8 cellular contexts compared by ENCODE assay signal in the genomic region with DNA sequence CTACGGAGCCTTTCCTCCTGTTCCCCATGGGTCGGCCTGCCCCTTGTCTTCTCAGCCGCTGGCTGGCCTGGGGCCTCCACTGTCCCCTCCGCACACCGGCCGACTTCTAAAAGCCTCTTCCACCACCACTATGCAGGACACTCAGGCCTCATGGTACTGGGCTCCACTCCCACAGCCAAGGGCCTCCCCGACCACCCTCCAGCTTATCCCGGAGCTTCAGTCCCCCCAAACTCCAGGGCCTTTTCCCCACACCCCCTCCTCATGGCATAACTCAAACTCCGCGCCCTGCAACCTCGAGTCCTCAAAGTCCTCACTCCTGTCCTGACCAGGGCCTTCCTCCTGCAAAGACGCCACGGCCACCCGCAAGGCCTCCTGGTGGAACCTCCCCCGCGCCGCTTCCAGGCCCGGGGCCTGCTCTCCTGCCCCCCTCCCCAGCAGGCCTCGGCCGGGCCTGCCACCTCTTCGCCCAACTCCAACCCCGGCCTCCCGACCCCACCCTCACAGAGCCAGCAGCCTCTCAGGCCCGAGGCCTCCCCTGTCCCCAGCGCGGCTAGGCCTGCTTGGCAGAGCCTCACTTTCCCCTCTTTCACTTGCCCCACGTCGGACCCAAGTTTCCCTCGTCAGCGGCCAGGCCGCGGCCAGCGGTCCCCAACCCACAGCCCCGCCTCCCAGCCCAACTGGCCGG. TPM values are rescaled to one million over a fixed set of nuclear protein-coding genes. Genes with fewer than 3 reads are reported as not detected.
DNase-seq lines count a peak whose midpoint lies in the region; ATAC-seq, FAIRE-seq and TF ChIP-seq lines count a peak whose summit lies in the region.

No MANE protein-coding gene starts in this region.

- no peaks in the 10 kb centered on the region for H4K20me1 ChIP-seq in GM12878 (ENCODE audit: control insufficient read depth, insufficient read depth)

- peaks cover 6 to 15% of the 10 kb centered on the region in 2 experiments for H3K36me3 ChIP-seq in GM12878 (ENCODE audit: control insufficient read depth in 2 of 2, insufficient read depth in 2 of 2, low read length in 1 of 2)
- H3K36me3 ChIP-seq in iPS-18a (ENCODE audit: control insufficient read depth, low read depth, low read length) = peaks cover 16% of the 10 kb centered on the region

- POLR2A ChIA-PET in GM12878 (lab: Charles Lee) = interaction anchor here (1.1 to 1.4 kb wide), 2 partner anchors 27 to 47 kb away, joined by 3 to 4 read pairs; no protein-coding TSS in a partner anchor

- intact Hi-C loops in GM12878 (cut with micrococcal nuclease; ENCODE audit: unreplicated experiment) = loop anchor here (2.0 kb wide), 1 partner anchor 31 kb away; no protein-coding TSS in a partner anchor

- ATAC-seq in GM12878 (peak; percentile 5), HG02938 (IDR thresholded peaks at IDR 0.05; ENCODE audit: unreplicated experiment) (no peak)

- TF ChIP-seq CTCF in GM12878 (IDR thresholded peaks at IDR 0.05 in 2 of 3, conservative IDR thresholded peaks at IDR 0.05 in 1 of 3; ENCODE audit: control insufficient read depth in 2 of 3, extremely low read depth in 1 of 3, insufficient read depth in 1 of 3, low read depth in 3 of 3, low read length in 3 of 3) = no peak

- BruUV-seq in GM12878 (replicated peaks; lab: Mats Ljungman, UMichigan) = no TSS peak

- TF ChIP-seq RAD21 in GM12878 (IDR thresholded peaks at IDR 0.05; ENCODE audit: insufficient read depth, low read depth, low read length) = no peak

- H3K27me3 ChIP-seq in GM12878 (replicated peaks in 1 of 2; ENCODE audit: control insufficient read depth in 2 of 2, insufficient read depth in 2 of 2, low read length in 1 of 2) = no peaks in the 10 kb centered on the region
- no peaks in the 10 kb centered on the region for H3K27me3 ChIP-seq in iPS-18a (ENCODE audit: control insufficient read depth, insufficient read depth, low read length)

- in situ Hi-C loops in GM12878 (cut with MboI) = loop anchor here (5.0 kb wide), 1 partner anchor 41 kb away; the partner anchor contains the start of gene NSUN4

- 19% methylated on average over 33 of the region's 35 CpGs for WGBS in GM12878 (ENCODE audit: insufficient coverage, insufficient replicate concordance, low lambda C conversion rate, missing lambda C conversion rate)

- H3K9me3 ChIP-seq in GM12878 (replicated peaks; ENCODE audit: control insufficient read depth, insufficient read depth, low read length) (no peaks in the 10 kb centered on the region), iPS-18a (ENCODE audit: control insufficient read depth, low read depth, low read length) (no peaks in the 10 kb centered on the region)

- peak; percentile 33 for DNase-seq in activated T-cell treated with anti-CD3 and anti-CD28 coated beads for 48 hours (ENCODE audit: low read depth)
- DNase-seq in activated T-cell treated with anti-CD3 and anti-CD28 coated beads, Interleukin-2, amount 50 U/mL, for 48 hours = no peak
- peak; percentile 22 for DNase-seq in NCI-H774 (lab: John Stamatoyannopoulos, UW)
- no peak for DNase-seq in GM12878 (ENCODE audit: low read depth, low spot score)
- DNase-seq in dermis blood vessel endothelial cell = no peak

- H3K79me2 ChIP-seq in GM12878 (ENCODE audit: control insufficient read depth, insufficient read depth, low read length) = peaks cover 77% of the 10 kb centered on the region

- SMC1A ChIA-PET in GM12878 (lab: Charles Lee; ENCODE audit: uncharacterized antibody, unreplicated experiment) = interaction anchor here (0.8 to 3.9 kb wide), 5 partner anchors 15 to 46 kb away, joined by 3 to 15 read pairs (median 7); no protein-coding TSS in a partner anchor

- H3K4me3 ChIP-seq in GM12878 (peak overlapping the region; percentile 98), iPS-18a (ENCODE audit: low read length) (peak overlapping the region; percentile 79), skin epidermis (peak overlapping the region; percentile 64 to 94 (median 79))

- no peak overlapping the region for H2AFZ ChIP-seq in GM12878 (ENCODE audit: control insufficient read depth, low read depth, low read length)

- no peak for TF ChIP-seq EP300 in GM12878 (IDR thresholded peaks at IDR 0.05; ENCODE audit: borderline replicate concordance in 1 of 2, control insufficient read depth in 1 of 2, low read depth in 2 of 2, low read length in 2 of 2)

- CTCF ChIA-PET in GM12878 (lab: Yijun Ruan, JAX) = interaction anchor here (0.8 to 6.2 kb wide), 5 partner anchors 25 to 77 kb away, joined by 3 to 49 read pairs (median 5); partner anchors contain the start of gene NSUN4

- FAIRE-seq in GM12878 (lab: Jason Lieb, UNC) = no peak

- peak overlapping the region; percentile 91 for H3K4me2 ChIP-seq in GM12878 (ENCODE audit: control insufficient read depth, insufficient read depth)

- peak overlapping the region; percentile 93 for H3K9ac ChIP-seq in GM12878 (ENCODE audit: control insufficient read depth, insufficient read depth, low read length)
- H3K9ac ChIP-seq in iPS-18a (ENCODE audit: low read length) = peak overlapping the region; percentile 81

- TF ChIP-seq POLR2A in GM12878 (IDR thresholded peaks at IDR 0.05; ENCODE audit: low read depth, low read length) = 0 out of 2 replicates have a peak, but pooled peaks have one; percentile 2

- H3K4me1 ChIP-seq in GM12878 (ENCODE audit: control insufficient read depth, insufficient read depth, low read length) (peaks cover 9% of the 10 kb centered on the region), iPS-18a (ENCODE audit: control insufficient read depth, low read depth, low read length) (peaks cover 18% of the 10 kb centered on the region)

- peak overlapping the region; percentile 84 for H3K27ac ChIP-seq in GM12878 (ENCODE audit: control insufficient read depth, insufficient read depth)
- H3K27ac ChIP-seq in iPS-18a (ENCODE audit: low read length) = no peak overlapping the region
- H3K27ac ChIP-seq in skin epidermis = peak overlapping the region; percentile 75 to 100 (median 97)

- RAD21 ChIA-PET in GM12878 (lab: Charles Lee; ENCODE audit: unreplicated experiment) = interaction anchor here (2.1 to 3.6 kb wide), 2 partner anchors 41 to 46 kb away, joined by 7 to 11 read pairs; no protein-coding TSS in a partner anchor

RNA-seq across cellular contexts. Expression of gene LRRC41, which starts 1.9 kb away (rescaled TPM):
- 65.4 and 65.5 TPM in 2 replicates for total RNA-seq in GM12878 (2013; cell fraction: nucleolus; rRNA removed)
- total RNA-seq in GM12878 (2014; rRNA removed) (62.7 and 65.7 TPM in 2 replicates), GM12878 (2014; rRNA removed; fragmentation: Illumina TruSeq; extraction: Trizol) (35.1 and 36.3 TPM in 2 replicates), GM12878 (2021) (56.7 and 57.7 TPM in 2 replicates), dermis blood vessel endothelial cell (76.6 and 85.2 TPM in 2 replicates)
- polyA plus RNA-seq in GM12878 (2011; ENCODE audit: low read depth) = 25.2 TPM
- polyA plus RNA-seq in GM12878 (2011; rRNA removed) (25.3 and 43.3 TPM in 2 replicates), GM12878 (2014; fragmentation: Illumina TruSeq; extraction: Trizol) (18.5 and 40.1 TPM in 2 replicates), GM12878 (2014; fragmentation: Nextera tagmentation; extraction: Ambion mirVana) (10 to 100 TPM; 12.0 to 12.6 TPM), GM12878 (2014; rRNA removed) (53.8 and 55.6 TPM in 2 replicates), GM12878 (2016; fragmentation: Nextera tagmentation; extraction: Ambion mirVana) (10 to 100 TPM; 67.3 to 79.9 TPM)
- polyA plus RNA-seq in GM12878 (2011; cell fraction: cytosol; rRNA removed) = 50.6 and 56.7 TPM in 2 replicates
- 62.8 and 70.9 TPM in 2 replicates for polyA plus RNA-seq in GM12878 (2011; cell fraction: nucleus; rRNA removed)
- 42.1 and 42.9 TPM in 2 replicates for polyA plus RNA-seq in GM12878 (2012)
- polyA minus RNA-seq in GM12878 (2011; rRNA and poly(A)+ RNA removed) = 40.8 and 80.5 TPM in 2 replicates
- 29.5 TPM in 2 replicates for polyA minus RNA-seq in GM12878 (2011; cell fraction: cytosol; rRNA and poly(A)+ RNA removed)
- 21.6 and 34.4 TPM in 2 replicates for polyA minus RNA-seq in GM12878 (2011; cell fraction: nucleus; rRNA and poly(A)+ RNA removed)

RNA-seq across cellular contexts. Expression of gene UQCRH, which starts 1.9 kb away (rescaled TPM):
- 169 and 182 TPM in 2 replicates for total RNA-seq in GM12878 (2013; cell fraction: nucleolus; rRNA removed)
- 522 and 625 TPM in 2 replicates for total RNA-seq in GM12878 (2014; rRNA removed)
- total RNA-seq in GM12878 (2014; rRNA removed; fragmentation: Illumina TruSeq; extraction: Trizol) = 582 and 603 TPM in 2 replicates
- total RNA-seq in GM12878 (2021) = 363 and 392 TPM in 2 replicates
- polyA plus RNA-seq in GM12878 (2011; ENCODE audit: low read depth) = 2,257 TPM
- polyA plus RNA-seq in GM12878 (2011; rRNA removed) = 1,782 and 2,485 TPM in 2 replicates
- polyA plus RNA-seq in GM12878 (2011; cell fraction: cytosol; rRNA removed) = 682 and 1,244 TPM in 2 replicates
- polyA plus RNA-seq in GM12878 (2011; cell fraction: nucleus; rRNA removed) = 369 and 418 TPM in 2 replicates
- 583 and 710 TPM in 2 replicates for polyA plus RNA-seq in GM12878 (2012)
- polyA plus RNA-seq in GM12878 (2014; fragmentation: Illumina TruSeq; extraction: Trizol) = 612 and 665 TPM in 2 replicates
- 1,000 to 10,000 TPM; 1,451 to 1,539 TPM for polyA plus RNA-seq in GM12878 (2014; fragmentation: Nextera tagmentation; extraction: Ambion mirVana)
- polyA plus RNA-seq in GM12878 (2014; rRNA removed) = 516 and 647 TPM in 2 replicates
- polyA plus RNA-seq in GM12878 (2016; fragmentation: Nextera tagmentation; extraction: Ambion mirVana) = 100 to 1,000 TPM; 574 to 652 TPM
- 164 and 195 TPM in 2 replicates for polyA minus RNA-seq in GM12878 (2011; rRNA and poly(A)+ RNA removed)
- 98.8 and 102 TPM in 2 replicates for polyA minus RNA-seq in GM12878 (2011; cell fraction: cytosol; rRNA and poly(A)+ RNA removed)
- polyA minus RNA-seq in GM12878 (2011; cell fraction: nucleus; rRNA and poly(A)+ RNA removed) = 46.1 and 63.4 TPM in 2 replicates
- total RNA-seq in dermis blood vessel endothelial cell = 236 and 706 TPM in 2 replicates

RNA-seq across cellular contexts. Expression of gene NSUN4, which starts 39.1 kb away (rescaled TPM):
- 114 and 121 TPM in 2 replicates for total RNA-seq in GM12878 (2013; cell fraction: nucleolus; rRNA removed)
- 27.7 and 31.0 TPM in 2 replicates for total RNA-seq in GM12878 (2014; rRNA removed)
- total RNA-seq in GM12878 (2014; rRNA removed; fragmentation: Illumina TruSeq; extraction: Trizol) = 24.9 and 25.3 TPM in 2 replicates
- total RNA-seq in GM12878 (2021) = 31.4 and 31.8 TPM in 2 replicates
- 22.0 TPM for polyA plus RNA-seq in GM12878 (2011; ENCODE audit: low read depth)
- 62.7 and 80.2 TPM in 2 replicates for polyA plus RNA-seq in GM12878 (2011; rRNA removed)
- polyA plus RNA-seq in GM12878 (2011; cell fraction: cytosol; rRNA removed) = 88.7 and 90.7 TPM in 2 replicates
- 59.9 and 67.7 TPM in 2 replicates for polyA plus RNA-seq in GM12878 (2011; cell fraction: nucleus; rRNA removed)
- polyA plus RNA-seq in GM12878 (2012) = 20.9 and 28.7 TPM in 2 replicates
- polyA plus RNA-seq in GM12878 (2014; fragmentation: Illumina TruSeq; extraction: Trizol) = 24.4 and 31.1 TPM in 2 replicates
- 10 to 100 TPM; 22.1 to 26.6 TPM for polyA plus RNA-seq in GM12878 (2014; fragmentation: Nextera tagmentation; extraction: Ambion mirVana)
- 30.1 and 36.0 TPM in 2 replicates for polyA plus RNA-seq in GM12878 (2014; rRNA removed)
- 10 to 100 TPM; 25.4 to 29.2 TPM for polyA plus RNA-seq in GM12878 (2016; fragmentation: Nextera tagmentation; extraction: Ambion mirVana)
- 170 and 217 TPM in 2 replicates for polyA minus RNA-seq in GM12878 (2011; rRNA and poly(A)+ RNA removed)
- polyA minus RNA-seq in GM12878 (2011; cell fraction: cytosol; rRNA and poly(A)+ RNA removed) = 23.7 and 23.9 TPM in 2 replicates
- 38.7 and 43.4 TPM in 2 replicates for polyA minus RNA-seq in GM12878 (2011; cell fraction: nucleus; rRNA and poly(A)+ RNA removed)
- 17.5 and 22.5 TPM in 2 replicates for total RNA-seq in dermis blood vessel endothelial cell

RNA-seq across cellular contexts. Expression of gene RAD54L, which starts 54.0 kb away (rescaled TPM):
- 15.3 and 17.4 TPM in 2 replicates for total RNA-seq in GM12878 (2013; cell fraction: nucleolus; rRNA removed)
- total RNA-seq in GM12878 (2014; rRNA removed) (15.8 TPM in 2 replicates), GM12878 (2014; rRNA removed; fragmentation: Illumina TruSeq; extraction: Trizol) (12.4 and 12.9 TPM in 2 replicates), GM12878 (2021) (34.0 and 34.7 TPM in 2 replicates), dermis blood vessel endothelial cell (2.0 and 11.2 TPM in 2 replicates)
- polyA plus RNA-seq in GM12878 (2011; ENCODE audit: low read depth) = 7.4 TPM
- polyA plus RNA-seq in GM12878 (2011; rRNA removed) (8.9 and 17.6 TPM in 2 replicates), GM12878 (2014; fragmentation: Illumina TruSeq; extraction: Trizol) (26.5 and 35.5 TPM in 2 replicates), GM12878 (2014; fragmentation: Nextera tagmentation; extraction: Ambion mirVana) (10 to 100 TPM; 15.8 to 26.1 TPM), GM12878 (2014; rRNA removed) (21.1 and 24.5 TPM in 2 replicates), GM12878 (2016; fragmentation: Nextera tagmentation; extraction: Ambion mirVana) (10 to 100 TPM; 51.5 to 54.2 TPM)
- 24.1 and 27.9 TPM in 2 replicates for polyA plus RNA-seq in GM12878 (2011; cell fraction: cytosol; rRNA removed)
- polyA plus RNA-seq in GM12878 (2011; cell fraction: nucleus; rRNA removed) = 86.4 and 103 TPM in 2 replicates
- polyA plus RNA-seq in GM12878 (2012) = 10.6 and 18.3 TPM in 2 replicates
- polyA minus RNA-seq in GM12878 (2011; rRNA and poly(A)+ RNA removed) = 20.2 and 21.9 TPM in 2 replicates
- 11.0 and 11.6 TPM in 2 replicates for polyA minus RNA-seq in GM12878 (2011; cell fraction: cytosol; rRNA and poly(A)+ RNA removed)
- 9.6 and 19.3 TPM in 2 replicates for polyA minus RNA-seq in GM12878 (2011; cell fraction: nucleus; rRNA and poly(A)+ RNA removed)

Comparison
In these comparisons a context has a peak if more than half of its experiments do, and no peak if none do; other contexts are left out.
1. DNase-seq: peak in activated T-cell treated with anti-CD3 and anti-CD28 coated beads for 48 hours (single experiment) and NCI-H774 (single experiment); none in activated T-cell treated with anti-CD3 and anti-CD28 coated beads, Interleukin-2, amount 50 U/mL, for 48 hours (0 of 2), GM12878 (single experiment) and dermis blood vessel endothelial cell (single experiment).
2. Peak in every context shown above with its lines, with median percentiles within 50 percentile points of each other: H3K4me3 ChIP-seq.